Comparison of ENCODE assay signal across 10 cellular contexts in genomic region chr3:48314542-48314941, GRCh38. TPM values are rescaled to one million over a fixed set of nuclear protein-coding genes. Genes with fewer than 3 reads are reported as not detected.
"Had no signal": no experiment of that assay in that cellular context is flagged by ENCODE, and none has a peak within 500 bp of the region (broad histone marks: within the 10 kb centered on the region; RNA-seq: fewer than 3 reads in every experiment).

No MANE protein-coding gene starts in this region.

- H2AFZ ChIP-seq: GM23248 had no signal

- H3K36me3 ChIP-seq: HAP-1 had no signal

- H3K27ac ChIP-seq: GM23248 had no signal

- FAIRE-seq: HTR-8/SVneo had no signal

- H3K4me3 ChIP-seq: GM23248, HAP-1 had no signal

- H3K9ac ChIP-seq: GM23248 had no signal

- ATAC-seq: HCT116 had no signal

- DNase-seq: GM23248, GOT3, H7, KG1 had no signal

RNA-seq across cellular contexts. Expression of gene SPINK8, which starts 18.9 kb away (rescaled TPM):
- total RNA-seq: GM23248, H4, H7, HT-29 had no signal
- polyA plus RNA-seq: GM23248, IgD-negative memory B cell had no signal

RNA-seq across cellular contexts. Expression of gene FBXW12, which starts 57.5 kb away (rescaled TPM):
- total RNA-seq: GM23248, HT-29 had no signal
- polyA plus RNA-seq: GM23248, IgD-negative memory B cell had no signal
